Comparison of ENCODE assay signal across 15 cellular contexts in the genomic region with DNA sequence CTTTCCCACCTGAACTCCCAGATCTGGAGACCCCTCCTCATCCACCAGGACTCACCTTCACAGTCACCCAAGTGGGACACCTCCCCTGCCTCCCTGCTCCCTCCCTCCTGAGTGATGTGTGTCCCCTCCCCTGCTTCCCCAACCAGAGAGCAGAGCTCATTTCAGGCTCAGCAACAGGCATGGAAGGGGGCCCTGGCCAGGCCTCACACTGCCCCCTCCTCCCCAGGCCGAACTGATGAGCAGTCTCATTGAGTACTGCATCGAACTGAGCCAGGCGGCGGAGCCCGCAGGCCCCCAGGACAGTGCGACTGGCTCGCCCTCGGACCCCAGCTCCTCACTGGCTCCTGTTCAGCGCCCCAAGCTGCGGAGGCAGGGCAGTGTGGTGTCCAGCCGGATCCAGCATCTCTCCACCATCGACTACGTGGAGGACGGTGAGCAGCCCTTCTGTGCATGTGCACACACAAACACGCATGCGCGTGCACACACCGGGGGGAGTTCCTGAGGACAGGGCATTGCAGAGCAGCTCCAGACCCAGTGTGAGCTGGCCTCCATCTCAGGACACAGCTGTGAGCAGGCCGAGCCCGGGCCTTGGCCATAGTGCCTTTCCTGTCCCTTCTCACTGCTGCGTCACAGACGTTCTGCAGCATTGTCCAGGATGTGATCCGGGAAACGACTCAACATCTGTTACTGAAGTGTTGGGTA. TPM values are rescaled to one million over a fixed set of nuclear protein-coding genes. Genes with fewer than 3 reads are reported as not detected.
A peak's percentile ranks its signal among the peaks of the same experiment; 100 is the strongest.
DNase-seq lines count a peak whose midpoint lies in the region; ATAC-seq and TF ChIP-seq lines count a peak whose summit lies in the region.
"Had no signal": no experiment of that assay in that cellular context is flagged by ENCODE, and none has a peak within 500 bp of the region (broad histone marks: within the 10 kb centered on the region; RNA-seq: fewer than 3 reads in every experiment).

No MANE protein-coding gene starts in this region.

- no peak for TF ChIP-seq CTCF in activated CD8-positive, alpha-beta T cell treated with anti-CD3 and anti-CD28 coated beads for 36 hours (IDR thresholded peaks at IDR 0.05)
- TF ChIP-seq CTCF in heart left ventricle (IDR thresholded peaks at IDR 0.05) (no peak), neutrophil (IDR thresholded peaks at IDR 0.05) (no peak)

- no peak for ATAC-seq in activated CD8-positive, alpha-beta T cell treated with anti-CD3 and anti-CD28 coated beads for 36 hours
- ATAC-seq in activated CD8-positive, alpha-beta T cell treated with anti-CD3 and anti-CD28 coated beads, Interleukin-2, amount 10 ng/mL, durations not matched to agents 7 days and 5 days = no peak
- ATAC-seq in heart left ventricle = peak; percentile 62 to 93 (median 80)
- ATAC-seq in aorta (ENCODE audit: low FRiP score) = peak; percentile 40
- no peak for ATAC-seq in activated naive CD4-positive, alpha-beta T cell treated with anti-CD3 and anti-CD28 coated beads, Interleukin-2, amount 50 U/mL, for 72 hours
- no peak for ATAC-seq in HG02870 (IDR thresholded peaks at IDR 0.05; ENCODE audit: unreplicated experiment)

- H3K36me3 ChIP-seq in heart left ventricle (peaks cover 2 to 93% (median 80%) of the 10 kb centered on the region in 9 donors), neutrophil (peaks cover 76% of the 10 kb centered on the region), aorta (ENCODE audit: control insufficient read depth in 1 of 2, insufficient read depth in 2 of 2, low read length in 1 of 2) (peaks cover 0 to 2% of the 10 kb centered on the region in 2 donors)

- intact Hi-C loops in activated CD8-positive, alpha-beta T cell treated with anti-CD3 and anti-CD28 coated beads for 36 hours (cut with micrococcal nuclease) = no loop called here
- intact Hi-C loops in heart left ventricle (cut with DNase I) (loop anchor here in 1 of 10 donors (2.0 kb wide), 1 partner anchor 14 kb away; no protein-coding TSS in a partner anchor), aorta (cut with DNase I) (no loop called here)

- H3K4me3 ChIP-seq in heart left ventricle = no peak overlapping the region
- H3K4me3 ChIP-seq in neutrophil (ENCODE audit: low read depth in 1 of 2, low read length in 1 of 2) = no peak overlapping the region
- no peak overlapping the region for H3K4me3 ChIP-seq in aorta (ENCODE audit: low read length in 2 of 2)
- H3K4me3 ChIP-seq: PC-9 had no signal

- CTCF ChIA-PET in activated CD8-positive, alpha-beta T cell treated with anti-CD3 and anti-CD28 coated beads for 36 hours (lab: Charles Lee) = interaction anchor here (1.2 to 1.6 kb wide), 2 partner anchors 10 to 136 kb away, joined by 4 to 5 read pairs; no protein-coding TSS in a partner anchor
- CTCF ChIA-PET in activated CD8-positive, alpha-beta T cell treated with anti-CD3 and anti-CD28 coated beads, Interleukin-2, amount 10 ng/mL, durations not matched to agents 7 days and 5 days (lab: Charles Lee) = interaction anchor here (1.0 to 6.9 kb wide), 2 partner anchors 11 to 106 kb away, joined by 3 to 35 read pairs; no protein-coding TSS in a partner anchor

- peak overlapping the region; percentile 8 for H3K27ac Mint-ChIP-seq in activated CD8-positive, alpha-beta T cell treated with anti-CD3 and anti-CD28 coated beads for 36 hours
- no peak overlapping the region for H3K27ac Mint-ChIP-seq in activated CD8-positive, alpha-beta T cell treated with anti-CD3 and anti-CD28 coated beads, Interleukin-2, amount 10 ng/mL, durations not matched to agents 7 days and 5 days
- H3K27ac Mint-ChIP-seq in activated naive CD4-positive, alpha-beta T cell treated with anti-CD3 and anti-CD28 coated beads, Interleukin-2, amount 50 U/mL, for 72 hours = no peak overlapping the region

- H3K27me3 ChIP-seq in heart left ventricle (no peaks in the 10 kb centered on the region), neutrophil (no peaks in the 10 kb centered on the region), aorta (ENCODE audit: control insufficient read depth in 1 of 2, insufficient read depth in 2 of 2, low read length in 1 of 2) (no peaks in the 10 kb centered on the region)

- H3K27ac ChIP-seq in heart left ventricle (peak overlapping the region in 10 of 12 donors; percentile 54 to 88 (median 76)), neutrophil (peak overlapping the region; percentile 87), aorta (ENCODE audit: low read depth in 1 of 2, low read length in 2 of 2) (no peak overlapping the region)
- H3K27ac ChIP-seq: 22Rv1, PC-9 had no signal

- no peak overlapping the region for H3K4me3 Mint-ChIP-seq in activated CD8-positive, alpha-beta T cell treated with anti-CD3 and anti-CD28 coated beads for 36 hours
- no peak overlapping the region for H3K4me3 Mint-ChIP-seq in activated CD8-positive, alpha-beta T cell treated with anti-CD3 and anti-CD28 coated beads, Interleukin-2, amount 10 ng/mL, durations not matched to agents 7 days and 5 days

- H3K27me3 Mint-ChIP-seq in activated CD8-positive, alpha-beta T cell treated with anti-CD3 and anti-CD28 coated beads for 36 hours = no peaks in the 10 kb centered on the region
- no peaks in the 10 kb centered on the region for H3K27me3 Mint-ChIP-seq in activated CD8-positive, alpha-beta T cell treated with anti-CD3 and anti-CD28 coated beads, Interleukin-2, amount 10 ng/mL, durations not matched to agents 7 days and 5 days (ENCODE audit: low read depth)

- WGBS in heart left ventricle, 4 donors = 62 to 88% (median 79%) methylated on average over 9 to 24 of the region's 24 CpGs
- 94 to 95% methylated on average over 24 of the region's 24 CpGs for WGBS in aorta, 2 donors

- peaks cover 6% of the 10 kb centered on the region for H3K4me1 Mint-ChIP-seq in activated CD8-positive, alpha-beta T cell treated with anti-CD3 and anti-CD28 coated beads for 36 hours (ENCODE audit: low read depth)
- peaks cover 4% of the 10 kb centered on the region for H3K4me1 Mint-ChIP-seq in activated CD8-positive, alpha-beta T cell treated with anti-CD3 and anti-CD28 coated beads, Interleukin-2, amount 10 ng/mL, durations not matched to agents 7 days and 5 days (ENCODE audit: low read depth)

- DNase-seq in activated CD8-positive, alpha-beta T cell treated with anti-CD3 and anti-CD28 coated beads for 36 hours = no peak
- no peak for DNase-seq in activated CD8-positive, alpha-beta T cell treated with anti-CD3 and anti-CD28 coated beads, Interleukin-2, amount 10 ng/mL, durations not matched to agents 7 days and 5 days
- DNase-seq in heart left ventricle = peak; percentile 45 to 77 (median 66)
- DNase-seq in aorta = no peak
- DNase-seq in HCEC 1CT = no peak
- no peak for DNase-seq in activated naive CD4-positive, alpha-beta T cell treated with anti-CD3 and anti-CD28 coated beads, Interleukin-2, amount 50 U/mL, for 72 hours (ENCODE audit: low spot score in 2 of 2)
- DNase-seq: activated CD4-positive, alpha-beta T cell treated with anti-CD3 and anti-CD28 coated beads for 48 hours; anterior cingulate cortex; NCI-H774; PC-9; SK-N-SH; stimulated activated CD4-positive, alpha-beta T cell treated with anti-CD3 and anti-CD28 coated beads, Interleukin-1b, Interleukin-23, amount 100 ng/mL, for 48 hours had no signal

- no peaks in the 10 kb centered on the region for H3K9me3 ChIP-seq in heart left ventricle
- H3K9me3 ChIP-seq in neutrophil = no peaks in the 10 kb centered on the region
- H3K9me3 ChIP-seq in aorta (ENCODE audit: control insufficient read depth, low read length) = no peaks in the 10 kb centered on the region
- H3K9me3 ChIP-seq: SK-N-SH had no signal

- H3K9me3 Mint-ChIP-seq in activated CD8-positive, alpha-beta T cell treated with anti-CD3 and anti-CD28 coated beads for 36 hours = no peaks in the 10 kb centered on the region
- no peaks in the 10 kb centered on the region for H3K9me3 Mint-ChIP-seq in activated CD8-positive, alpha-beta T cell treated with anti-CD3 and anti-CD28 coated beads, Interleukin-2, amount 10 ng/mL, durations not matched to agents 7 days and 5 days (ENCODE audit: insufficient read depth)
- no peaks in the 10 kb centered on the region for H3K9me3 Mint-ChIP-seq in activated naive CD4-positive, alpha-beta T cell treated with anti-CD3 and anti-CD28 coated beads, Interleukin-2, amount 50 U/mL, for 72 hours

- POLR2A ChIA-PET in activated CD8-positive, alpha-beta T cell treated with anti-CD3 and anti-CD28 coated beads for 36 hours (lab: Charles Lee) = interaction anchor here (0.8 to 4.9 kb wide), 5 partner anchors 12 to 94 kb away, joined by 3 to 24 read pairs (median 4); partner anchors contain the start of genes MALAT1 and SLC25A45
- POLR2A ChIA-PET in activated CD8-positive, alpha-beta T cell treated with anti-CD3 and anti-CD28 coated beads, Interleukin-2, amount 10 ng/mL, durations not matched to agents 7 days and 5 days (lab: Charles Lee) = interaction anchor here (0.6 kb wide), 2 partner anchors 43 to 176 kb away, joined by 3 read pairs; no protein-coding TSS in a partner anchor

- no peak for TF ChIP-seq POLR2A in heart left ventricle (IDR thresholded peaks at IDR 0.05)

- peaks cover 23% of the 10 kb centered on the region for H3K36me3 Mint-ChIP-seq in activated CD8-positive, alpha-beta T cell treated with anti-CD3 and anti-CD28 coated beads for 36 hours (ENCODE audit: low read depth)
- H3K36me3 Mint-ChIP-seq in activated CD8-positive, alpha-beta T cell treated with anti-CD3 and anti-CD28 coated beads, Interleukin-2, amount 10 ng/mL, durations not matched to agents 7 days and 5 days (ENCODE audit: low read depth) = peaks cover 35% of the 10 kb centered on the region
- peaks cover 0 to 6% of the 10 kb centered on the region in 2 donors for H3K36me3 Mint-ChIP-seq in activated naive CD4-positive, alpha-beta T cell treated with anti-CD3 and anti-CD28 coated beads, Interleukin-2, amount 50 U/mL, for 72 hours

- H3K4me1 ChIP-seq in heart left ventricle (peaks cover 0 to 25% (median 13%) of the 10 kb centered on the region in 12 donors), neutrophil (ENCODE audit: control insufficient read depth in 1 of 2, insufficient read depth in 1 of 2, low read depth in 1 of 2, low read length in 1 of 2) (peaks cover 17 to 21% of the 10 kb centered on the region in 2 experiments), aorta (ENCODE audit: control insufficient read depth in 1 of 2, insufficient read depth in 2 of 2, low read length in 2 of 2) (no peaks in the 10 kb centered on the region)

RNA-seq across cellular contexts. Expression of gene NEAT1, which starts 17.8 kb away (rescaled TPM):
- 100 to 1,000 TPM; 313 to 358 TPM for total RNA-seq in activated CD8-positive, alpha-beta T cell treated with anti-CD3 and anti-CD28 coated beads for 36 hours
- total RNA-seq in activated CD8-positive, alpha-beta T cell treated with anti-CD3 and anti-CD28 coated beads, Interleukin-2, amount 10 ng/mL, durations not matched to agents 7 days and 5 days = 100 to 1,000 TPM; 212 to 254 TPM
- total RNA-seq in heart left ventricle (100 to 1,000 TPM in 7 of 9 donors, 10 to 100 TPM in 2; 17.0 to 760 (median 507) TPM), aorta (1,000 to 10,000 TPM; 1,566 to 1,734 TPM)
- polyA plus RNA-seq in heart left ventricle (100 to 1,000 TPM; 104 to 532 TPM), aorta (1,000 to 10,000 TPM in 1 of 2 donors, 100 to 1,000 TPM in 1; 239 to 1,307 TPM)
- 1,000 to 10,000 TPM in 1 of 2 donors, 100 to 1,000 TPM in 1; 836 to 2,329 TPM for total RNA-seq in activated naive CD4-positive, alpha-beta T cell treated with anti-CD3 and anti-CD28 coated beads, Interleukin-2, amount 50 U/mL, for 72 hours

RNA-seq across cellular contexts. Expression of gene FRMD8, which starts 18.4 kb away (rescaled TPM):
- 10 to 100 TPM; 26.8 to 33.3 TPM for total RNA-seq in activated CD8-positive, alpha-beta T cell treated with anti-CD3 and anti-CD28 coated beads for 36 hours
- total RNA-seq in activated CD8-positive, alpha-beta T cell treated with anti-CD3 and anti-CD28 coated beads, Interleukin-2, amount 10 ng/mL, durations not matched to agents 7 days and 5 days = 10 to 100 TPM; 51.0 to 54.7 TPM
- total RNA-seq in heart left ventricle = 10 to 100 TPM in 7 of 9 donors, 1 to 10 TPM in 2; 6.1 to 24.1 (median 11.3) TPM
- polyA plus RNA-seq in heart left ventricle = 10 to 100 TPM in 1 of 2 donors, 1 to 10 TPM in 1; 8.0 to 16.3 TPM
- total RNA-seq in aorta = 10 to 100 TPM; 27.8 to 39.5 TPM
- 10 to 100 TPM; 16.8 to 19.2 TPM for polyA plus RNA-seq in aorta
- 10 to 100 TPM; 39.7 to 53.4 TPM for total RNA-seq in activated naive CD4-positive, alpha-beta T cell treated with anti-CD3 and anti-CD28 coated beads, Interleukin-2, amount 50 U/mL, for 72 hours

RNA-seq across cellular contexts. Expression of gene SLC25A45, which starts 22.3 kb away (rescaled TPM):
- total RNA-seq in activated CD8-positive, alpha-beta T cell treated with anti-CD3 and anti-CD28 coated beads for 36 hours = 10 to 100 TPM; 12.8 to 14.4 TPM
- 10 to 100 TPM; 24.5 to 28.2 TPM for total RNA-seq in activated CD8-positive, alpha-beta T cell treated with anti-CD3 and anti-CD28 coated beads, Interleukin-2, amount 10 ng/mL, durations not matched to agents 7 days and 5 days
- 10 to 100 TPM in 1 of 9 donors, 1 to 10 TPM in 8; 3.8 to 11.6 (median 6.6) TPM for total RNA-seq in heart left ventricle
- 1 to 10 TPM; 3.8 to 6.6 TPM for polyA plus RNA-seq in heart left ventricle
- total RNA-seq in aorta = 10 to 100 TPM in 1 of 2 donors, 1 to 10 TPM in 1; 9.1 to 16.0 TPM
- polyA plus RNA-seq in aorta = 10 to 100 TPM in 1 of 2 donors, 1 to 10 TPM in 1; 5.6 to 10.7 TPM
- 10 to 100 TPM in 1 of 2 donors, 1 to 10 TPM in 1; 9.7 to 18.5 TPM for total RNA-seq in activated naive CD4-positive, alpha-beta T cell treated with anti-CD3 and anti-CD28 coated beads, Interleukin-2, amount 50 U/mL, for 72 hours

RNA-seq across cellular contexts. Expression of gene TIGD3, which starts 50.2 kb away (rescaled TPM):
- total RNA-seq in activated CD8-positive, alpha-beta T cell treated with anti-CD3 and anti-CD28 coated beads for 36 hours = 1 to 10 TPM in 1 of 2 experiments, under 1 TPM in 1; 0.65 to 1.4 TPM
- 1 to 10 TPM; 1.1 to 1.4 TPM for total RNA-seq in activated CD8-positive, alpha-beta T cell treated with anti-CD3 and anti-CD28 coated beads, Interleukin-2, amount 10 ng/mL, durations not matched to agents 7 days and 5 days
- total RNA-seq in heart left ventricle = under 1 TPM in 7 of 9 donors, not detected in 2; 0.19 to 0.91 (median 0.47) TPM
- under 1 TPM; 0.29 to 0.42 TPM for polyA plus RNA-seq in heart left ventricle
- under 1 TPM in 1 of 2 donors, not detected in 1; 0.16 TPM for total RNA-seq in aorta
- under 1 TPM in 1 of 2 donors, not detected in 1; 0.88 TPM for polyA plus RNA-seq in aorta
- 1 to 10 TPM in 1 of 2 donors, under 1 TPM in 1; 0.76 to 4.0 TPM for total RNA-seq in activated naive CD4-positive, alpha-beta T cell treated with anti-CD3 and anti-CD28 coated beads, Interleukin-2, amount 50 U/mL, for 72 hours

Comparison
In these comparisons a context has a peak if more than half of its experiments do, and no peak if none do; other contexts are left out.
1. ATAC-seq: peak in heart left ventricle (4 of 4) and aorta (single experiment); none in activated CD8-positive, alpha-beta T cell treated with anti-CD3 and anti-CD28 coated beads for 36 hours (single experiment), activated CD8-positive, alpha-beta T cell treated with anti-CD3 and anti-CD28 coated beads, Interleukin-2, amount 10 ng/mL, durations not matched to agents 7 days and 5 days (single experiment), activated naive CD4-positive, alpha-beta T cell treated with anti-CD3 and anti-CD28 coated beads, Interleukin-2, amount 50 U/mL, for 72 hours (0 of 2) and HG02870 (single experiment).
2. DNase-seq: peak in heart left ventricle (5 of 5); none in activated CD8-positive, alpha-beta T cell treated with anti-CD3 and anti-CD28 coated beads for 36 hours (single experiment), activated CD8-positive, alpha-beta T cell treated with anti-CD3 and anti-CD28 coated beads, Interleukin-2, amount 10 ng/mL, durations not matched to agents 7 days and 5 days (single experiment), aorta (0 of 2), HCEC 1CT (single experiment) and activated naive CD4-positive, alpha-beta T cell treated with anti-CD3 and anti-CD28 coated beads, Interleukin-2, amount 50 U/mL, for 72 hours (0 of 2).
3. H3K27ac ChIP-seq: peak in heart left ventricle (10 of 12) and neutrophil (single experiment); none in aorta (0 of 2).